ENCODE assay signal across 8 cellular contexts in the genomic region with DNA sequence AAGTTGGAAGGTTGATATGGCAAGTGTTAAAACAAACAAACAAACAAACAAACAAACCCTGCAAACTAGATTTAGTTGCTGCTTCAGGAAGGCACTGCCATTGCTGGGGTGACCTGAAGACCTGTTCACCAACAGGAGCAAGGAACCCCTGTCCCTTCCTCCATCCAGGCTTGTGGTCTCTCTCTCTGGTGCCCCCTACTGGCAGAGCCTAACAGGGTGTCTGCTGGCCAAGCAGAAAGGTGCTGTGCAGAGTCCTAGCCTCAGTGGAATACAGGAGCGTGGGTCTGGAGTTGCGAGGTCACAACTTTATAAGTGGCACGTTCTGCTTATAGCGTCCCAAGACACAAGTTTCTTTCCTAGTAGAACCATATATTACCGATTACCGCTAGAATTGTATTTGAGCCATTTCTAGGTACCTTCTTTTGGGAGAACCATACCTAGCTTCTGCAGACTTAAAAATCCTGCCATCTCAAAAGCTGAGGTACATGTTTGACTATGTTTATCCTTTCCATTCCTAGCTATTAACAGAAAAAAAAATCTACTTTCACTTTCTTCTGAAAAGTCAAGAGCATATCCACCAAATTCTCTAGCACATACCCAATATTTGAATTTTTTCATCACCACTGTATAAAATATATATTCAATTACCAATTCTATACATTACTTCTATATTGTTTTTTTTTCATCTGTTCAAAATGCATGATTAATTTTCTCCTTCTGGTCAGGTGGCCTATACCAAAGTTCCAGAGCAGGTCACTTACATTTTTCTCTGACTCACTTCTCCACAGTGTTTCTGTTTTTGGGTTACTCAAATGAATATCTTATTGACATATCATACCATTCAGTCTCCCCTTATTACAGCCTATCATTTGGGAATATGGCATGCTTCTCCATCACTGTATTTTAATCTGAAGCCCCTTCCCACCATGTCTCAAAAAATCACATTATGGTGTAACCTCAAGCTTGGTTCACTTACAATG.
DNase-seq lines count a peak whose midpoint lies in the region; ATAC-seq and TF ChIP-seq lines count a peak whose summit lies in the region.

No MANE protein-coding gene starts in this region.

- no peak overlapping the region for H3K4me3 ChIP-seq in choroid plexus epithelial cell (ENCODE audit: low read depth, low read length)

- H3K36me3 Mint-ChIP-seq in memory B cell, result no peaks in the 10 kb centered on the region

- no peaks in the 10 kb centered on the region for H3K4me1 Mint-ChIP-seq in memory B cell

- ATAC-seq in memory B cell (ENCODE audit: low read depth), result peak; percentile 56
- no peak for ATAC-seq in HG02970 (IDR thresholded peaks at IDR 0.05; ENCODE audit: low FRiP score, unreplicated experiment)

- TF ChIP-seq CTCF in choroid plexus epithelial cell (conservative IDR thresholded peaks at IDR 0.05; ENCODE audit: low read depth, low read length), result peak; percentile 82

- peaks cover 2% of the 10 kb centered on the region for H3K27me3 Mint-ChIP-seq in memory B cell

- H3K9me3 Mint-ChIP-seq in memory B cell, result no peaks in the 10 kb centered on the region

- DNase-seq in NCI-H82 (lab: John Stamatoyannopoulos, UW) (peak; percentile 64), NCI-H82 treated with DMSO at 0.1 percent for 48 hours (lab: John Stamatoyannopoulos, UW; ENCODE audit: unreplicated experiment) (no peak), HuH-7 (ENCODE audit: low spot score) (peak; percentile 63), choroid plexus epithelial cell (ENCODE audit: low read depth) (peak; percentile 62), memory B cell (ENCODE audit: low spot score in 2 of 2) (peak; percentile 21 to 36)
- DNase-seq in activated CD4-positive, alpha-beta T cell treated with anti-CD3 and anti-CD28 coated beads for 1 hour, result peak; percentile 46
- peak; percentile 18 to 46 for DNase-seq in stimulated activated CD8-positive, alpha-beta memory T cell treated with anti-CD3 and anti-CD28 coated beads, Interleukin-7, amount 100 ng/mL, for 1 hour (ENCODE audit: low read depth in 2 of 2)

- H3K4me3 Mint-ChIP-seq in memory B cell, result no peak overlapping the region

- no peak overlapping the region for H3K27ac Mint-ChIP-seq in memory B cell
